In genomic region chr5:77776606-77777206, GRCh38 we compare ENCODE assay signal across 1 cellular context.
TF ChIP-seq lines count a peak whose summit lies in the region.

No MANE protein-coding gene starts in this region.

TF ChIP-seq in GM23338, 12 proteins besides CTCF, POLR2A, EP300 and RAD21 (continued from another document):
- TF ChIP-seq REST (IDR thresholded peaks at IDR 0.05; ENCODE audit: unreplicated experiment) (no peak), NANOG (IDR thresholded peaks at IDR 0.05; ENCODE audit: borderline replicate concordance) (no peak), CREB1 (CRISPR knock-in tag; IDR thresholded peaks at IDR 0.05; ENCODE audit: low read depth) (no peak), EZH2phosphoT487 (IDR thresholded peaks at IDR 0.05; ENCODE audit: unreplicated experiment) (no peak), JUNB (IDR thresholded peaks at IDR 0.05; ENCODE audit: unreplicated experiment) (no peak), ZNF331 (CRISPR knock-in tag; IDR thresholded peaks at IDR 0.05; ENCODE audit: low read depth) (no peak), ETS1 (IDR thresholded peaks at IDR 0.05) (no peak), EZH2 (IDR thresholded peaks at IDR 0.05; ENCODE audit: low read depth, unreplicated experiment) (no peak)
TF ChIP-seq in GM23338: peak in this region for 0.
